Comparison of ENCODE assay signal across 15 cellular contexts in genomic region chr1:233627823-233628222, GRCh38. TPM values are rescaled to one million over a fixed set of nuclear protein-coding genes. Genes with fewer than 3 reads are reported as not detected.
A peak's percentile ranks its signal among the peaks of the same experiment; 100 is the strongest.
DNase-seq lines count a peak whose midpoint lies in the region; ATAC-seq, FAIRE-seq and TF ChIP-seq lines count a peak whose summit lies in the region.
"Had no signal": no experiment of that assay in that cellular context is flagged by ENCODE, and none has a peak within 500 bp of the region (broad histone marks: within the 10 kb centered on the region; RNA-seq: fewer than 3 reads in every experiment).

No MANE protein-coding gene starts in this region.

- H3K36me3 ChIP-seq in mammary epithelial cell (ENCODE audit: insufficient read depth, low read length) (no peaks in the 10 kb centered on the region), breast epithelium (no peaks in the 10 kb centered on the region)
- H3K36me3 ChIP-seq: pancreas, tibial nerve had no signal

- in situ Hi-C loops in mammary epithelial cell (cut with MboI; ENCODE audit: low sequenced_read_pairs in 2 of 2): no loop called here

- 84% methylated on average over 4 of the region's 4 CpGs for WGBS in mammary epithelial cell (ENCODE audit: low coverage, missing lambda C conversion rate)

- FAIRE-seq in GM12891 (lab: Jason Lieb, UNC): no peak
- FAIRE-seq: pancreas had no signal

- no peak overlapping the region for H3K4me3 ChIP-seq in mammary epithelial cell (replicated peaks in 1 of 3; ENCODE audit: insufficient read depth in 1 of 3, low read depth in 2 of 3, low read length in 3 of 3)
- no peak overlapping the region for H3K4me3 ChIP-seq in breast epithelium
- H3K4me3 ChIP-seq: pancreas, tibial nerve had no signal

- TF ChIP-seq POLR2A in breast epithelium (IDR thresholded peaks at IDR 0.05) (no peak), GM12891 (IDR thresholded peaks at IDR 0.05; ENCODE audit: low read depth, low read length) (no peak)

- H3K4me1 ChIP-seq in mammary epithelial cell (ENCODE audit: insufficient read depth, low read length) (no peaks in the 10 kb centered on the region), breast epithelium (no peaks in the 10 kb centered on the region)
- H3K4me1 ChIP-seq: tibial nerve had no signal

- CTCF ChIA-PET in mammary epithelial cell (lab: Charles Lee; ENCODE audit: low non-redundant PET) (no interaction called here), RWPE1 (lab: Yijun Ruan, JAX) (interaction anchor here (0.7 kb wide), 1 partner anchor 163 kb away, joined by 3 read pairs; no protein-coding TSS in a partner anchor)

- TF ChIP-seq CTCF in mammary epithelial cell (conservative IDR thresholded peaks at IDR 0.05 in 1 of 2, IDR thresholded peaks at IDR 0.05 in 1 of 2; ENCODE audit: extremely low read depth in 1 of 2, insufficient read depth in 1 of 2, low read depth in 1 of 2, low read length in 2 of 2): no peak
- TF ChIP-seq CTCF in breast epithelium (IDR thresholded peaks at IDR 0.05): no peak
- no peak for TF ChIP-seq CTCF in RWPE1 (conservative IDR thresholded peaks at IDR 0.05; ENCODE audit: low read depth)

- intact Hi-C loops in mammary epithelial cell (cut with micrococcal nuclease): no loop called here
- intact Hi-C loops in breast epithelium (cut with DNase I; ENCODE audit: low total_unique reads): no loop called here

- peaks cover 73% of the 10 kb centered on the region for H3K79me2 ChIP-seq in mammary epithelial cell (ENCODE audit: insufficient read depth, low read length)

- dilution Hi-C loops in mammary epithelial cell (cut with HindIII; ENCODE audit: low sequenced_read_pairs): no loop called here

- no peak overlapping the region for H3K27ac ChIP-seq in mammary epithelial cell (ENCODE audit: insufficient read depth, low read depth, low read length)
- no peak overlapping the region for H3K27ac ChIP-seq in breast epithelium
- no peak overlapping the region for H3K27ac ChIP-seq in RWPE1
- H3K27ac ChIP-seq: pancreas, tibial nerve, VCaP had no signal

- no peak overlapping the region for H3K4me2 ChIP-seq in mammary epithelial cell (ENCODE audit: insufficient read depth, low read depth, low read length)

- H3K9me3 ChIP-seq in mammary epithelial cell (replicated peaks; ENCODE audit: insufficient read depth, low read length) (no peaks in the 10 kb centered on the region), breast epithelium (no peaks in the 10 kb centered on the region)
- H3K9me3 ChIP-seq: pancreas, tibial nerve had no signal

- no peaks in the 10 kb centered on the region for H3K27me3 ChIP-seq in mammary epithelial cell (ENCODE audit: insufficient read depth, low read length)
- no peaks in the 10 kb centered on the region for H3K27me3 ChIP-seq in breast epithelium
- H3K27me3 ChIP-seq: pancreas, tibial nerve had no signal

- no peak overlapping the region for H3K9ac ChIP-seq in mammary epithelial cell (ENCODE audit: insufficient read depth, low read length)

- no peaks in the 10 kb centered on the region for H4K20me1 ChIP-seq in mammary epithelial cell (ENCODE audit: insufficient read depth, low read length)

- DNase-seq in mammary epithelial cell (peak; percentile 43), breast epithelium (ENCODE audit: low spot score in 2 of 2) (no peak), RWPE1 (ENCODE audit: low spot score) (peak; percentile 26), superior temporal gyrus (ENCODE audit: extremely low spot score) (peak; percentile 16), NCI-H1417 treated with DMSO at 0.1 percent for 48 hours (lab: John Stamatoyannopoulos, UW) (no peak), GM12891 (ENCODE audit: insufficient read length, low spot score) (no peak), NCI-H187 treated with DMSO at 0.1 percent for 48 hours (lab: John Stamatoyannopoulos, UW) (no peak)
- DNase-seq: COR-L47; effector memory CD8-positive, alpha-beta T cell; islet precursor cell; pancreas had no signal

- H2AFZ ChIP-seq in mammary epithelial cell (ENCODE audit: low read depth, low read length): no peak overlapping the region

- no TSS peak for BruUV-seq in mammary epithelial cell (replicated peaks; lab: Mats Ljungman, UMichigan)

- POLR2A ChIA-PET in RWPE1 (lab: Yijun Ruan, JAX; ENCODE audit: low non-redundant PET): no interaction called here

- ATAC-seq in HG02870 (IDR thresholded peaks at IDR 0.05; ENCODE audit: unreplicated experiment): peak; percentile 80
- ATAC-seq: effector memory CD8-positive, alpha-beta T cell; SK-N-SH treated with all-trans-retinoic acid at 6 μM for 48 hours had no signal

TF ChIP-seq in GM12891, 5 proteins besides CTCF, POLR2A, EP300 and RAD21:
- TF ChIP-seq POLR2AphosphoS5 (IDR thresholded peaks at IDR 0.05; ENCODE audit: low read depth, low read length) (no peak), POU2F2 (IDR thresholded peaks at IDR 0.05; ENCODE audit: low read depth, low read length) (no peak), SPI1 (IDR thresholded peaks at IDR 0.05; ENCODE audit: low read depth, low read length) (no peak), PAX5 (IDR thresholded peaks at IDR 0.05; ENCODE audit: insufficient read depth, low read length, severe bottlenecking) (no peak), TAF1 (IDR thresholded peaks at IDR 0.05; ENCODE audit: low read depth, low read length) (no peak)

RNA-seq across cellular contexts. Expression of gene KCNK1, which starts 13.9 kb away (rescaled TPM):
- 10 to 100 TPM in 1 of 2 donors, 1 to 10 TPM in 1; 9.0 to 20.6 TPM for total RNA-seq in mammary epithelial cell
- polyA plus RNA-seq in mammary epithelial cell: 20.8 TPM
- 13.4 TPM for polyA minus RNA-seq in mammary epithelial cell
- 1 to 10 TPM in 2 of 3 donors, under 1 TPM in 1; 0.96 to 9.1 (median 5.2) TPM for total RNA-seq in breast epithelium
- 0.87 TPM for polyA plus RNA-seq in GM12891 (2012; ENCODE audit: low read depth, missing spikeins)

Comparison
In these comparisons a context has a peak if more than half of its experiments do, and no peak if none do; other contexts are left out.
1. DNase-seq: peak in mammary epithelial cell (single experiment), RWPE1 (single experiment) and superior temporal gyrus (single experiment); none in breast epithelium (0 of 2), NCI-H1417 treated with DMSO at 0.1 percent for 48 hours (single experiment), GM12891 (single experiment) and NCI-H187 treated with DMSO at 0.1 percent for 48 hours (single experiment).